ENCODE assay signal across 1 cellular context in the genomic region with DNA sequence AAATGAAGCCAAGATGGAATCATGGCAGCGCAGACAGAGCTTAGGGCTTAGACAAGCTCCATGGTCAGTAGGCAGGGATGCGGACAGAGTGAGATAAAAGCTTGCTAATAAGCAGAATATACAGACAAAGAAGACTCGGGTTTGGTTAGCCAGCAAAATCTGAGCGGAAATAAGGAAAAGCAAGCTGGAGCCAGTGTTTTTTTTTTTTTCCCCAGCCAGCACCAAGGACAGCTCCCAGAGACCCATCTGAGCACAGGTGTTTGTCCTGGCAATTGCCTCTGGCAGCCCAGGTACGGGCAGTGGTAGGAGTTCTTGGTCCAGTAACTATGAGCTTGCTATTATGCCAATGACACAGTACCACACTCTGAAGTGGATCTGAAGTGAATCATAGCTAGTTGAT.
TF ChIP-seq lines count a peak whose summit lies in the region.

No MANE protein-coding gene starts in this region.

TF ChIP-seq in HepG2, 621 proteins besides CTCF, POLR2A, EP300 and RAD21 (continued from another document):
- TF ChIP-seq, protein P1, sequence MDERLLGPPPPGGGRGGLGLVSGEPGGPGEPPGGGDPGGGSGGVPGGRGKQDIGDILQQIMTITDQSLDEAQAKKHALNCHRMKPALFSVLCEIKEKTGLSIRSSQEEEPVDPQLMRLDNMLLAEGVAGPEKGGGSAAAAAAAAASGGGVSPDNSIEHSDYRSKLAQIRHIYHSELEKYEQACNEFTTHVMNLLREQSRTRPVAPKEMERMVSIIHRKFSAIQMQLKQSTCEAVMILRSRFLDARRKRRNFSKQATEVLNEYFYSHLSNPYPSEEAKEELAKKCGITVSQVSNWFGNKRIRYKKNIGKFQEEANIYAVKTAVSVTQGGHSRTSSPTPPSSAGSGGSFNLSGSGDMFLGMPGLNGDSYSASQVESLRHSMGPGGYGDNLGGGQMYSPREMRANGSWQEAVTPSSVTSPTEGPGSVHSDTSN (CRISPR knock-in tag; IDR thresholded peaks at IDR 0.05), result no peak
- TF ChIP-seq, protein P2, sequence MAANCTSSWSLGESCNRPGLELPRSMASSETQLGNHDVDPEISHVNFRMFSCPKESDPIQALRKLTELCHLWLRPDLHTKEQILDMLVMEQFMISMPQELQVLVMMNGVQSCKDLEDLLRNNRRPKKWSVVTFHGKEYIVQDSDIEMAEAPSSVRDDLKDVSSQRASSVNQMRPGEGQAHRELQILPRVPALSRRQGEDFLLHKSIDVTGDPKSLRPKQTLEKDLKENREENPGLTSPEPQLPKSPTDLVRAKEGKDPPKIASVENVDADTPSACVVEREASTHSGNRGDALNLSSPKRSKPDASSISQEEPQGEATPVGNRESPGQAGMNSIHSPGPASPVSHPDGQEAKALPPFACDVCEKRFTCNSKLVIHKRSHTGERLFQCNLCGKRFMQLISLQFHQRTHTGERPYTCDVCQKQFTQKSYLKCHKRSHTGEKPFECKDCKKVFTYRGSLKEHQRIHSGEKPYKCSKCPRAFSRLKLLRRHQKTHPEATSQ (CRISPR knock-in tag; IDR thresholded peaks at IDR 0.05; ENCODE audit: borderline replicate concordance), result no peak
- TF ChIP-seq ZNF333 (CRISPR knock-in tag; IDR thresholded peaks at IDR 0.05; ENCODE audit: borderline replicate concordance) (no peak), ZNF878 (CRISPR knock-in tag; IDR thresholded peaks at IDR 0.05) (no peak), WIZ (CRISPR knock-in tag; IDR thresholded peaks at IDR 0.05) (0 out of 2 replicates have a peak, but pooled peaks have one; percentile 62), BRCA1 (CRISPR knock-in tag; IDR thresholded peaks at IDR 0.05) (no peak), ZNF251 (CRISPR knock-in tag; IDR thresholded peaks at IDR 0.05) (no peak), RBAK (CRISPR knock-in tag; IDR thresholded peaks at IDR 0.05) (no peak), SIX4 (CRISPR knock-in tag; IDR thresholded peaks at IDR 0.05) (no peak), EEA1 (CRISPR knock-in tag; IDR thresholded peaks at IDR 0.05; ENCODE audit: borderline replicate concordance) (no peak), ZNF441 (CRISPR knock-in tag; IDR thresholded peaks at IDR 0.05; ENCODE audit: borderline replicate concordance) (0 out of 2 replicates have a peak, but pooled peaks have one; percentile 27), PPARG (CRISPR knock-in tag; conservative IDR thresholded peaks at IDR 0.05) (no peak), ESRRA (CRISPR knock-in tag; IDR thresholded peaks at IDR 0.05; ENCODE audit: low read depth) (no peak), MEIS2 (CRISPR knock-in tag; IDR thresholded peaks at IDR 0.05) (no peak), EHMT2 (IDR thresholded peaks at IDR 0.05; ENCODE audit: borderline replicate concordance, low read depth, low read length) (peak; percentile 81), NKX3-1 (CRISPR knock-in tag; IDR thresholded peaks at IDR 0.05) (0 out of 2 replicates have a peak, but pooled peaks have one; percentile 27), ZSCAN20 (CRISPR knock-in tag; IDR thresholded peaks at IDR 0.05; ENCODE audit: borderline replicate concordance) (no peak), TMF1 (CRISPR knock-in tag; IDR thresholded peaks at IDR 0.05; ENCODE audit: low read depth) (no peak), ZNF703 (CRISPR knock-in tag; IDR thresholded peaks at IDR 0.05; ENCODE audit: borderline replicate concordance) (no peak), THYN1 (CRISPR knock-in tag; IDR thresholded peaks at IDR 0.05; ENCODE audit: borderline replicate concordance, low read depth) (no peak), ZNF605 (CRISPR knock-in tag; IDR thresholded peaks at IDR 0.05) (no peak), HNF4A (CRISPR knock-in tag; IDR thresholded peaks at IDR 0.05) (no peak), ZC3H4 (CRISPR knock-in tag; IDR thresholded peaks at IDR 0.05; ENCODE audit: borderline replicate concordance) (no peak), ZNF33B (CRISPR knock-in tag; IDR thresholded peaks at IDR 0.05) (no peak)
- TF ChIP-seq, protein P3, sequence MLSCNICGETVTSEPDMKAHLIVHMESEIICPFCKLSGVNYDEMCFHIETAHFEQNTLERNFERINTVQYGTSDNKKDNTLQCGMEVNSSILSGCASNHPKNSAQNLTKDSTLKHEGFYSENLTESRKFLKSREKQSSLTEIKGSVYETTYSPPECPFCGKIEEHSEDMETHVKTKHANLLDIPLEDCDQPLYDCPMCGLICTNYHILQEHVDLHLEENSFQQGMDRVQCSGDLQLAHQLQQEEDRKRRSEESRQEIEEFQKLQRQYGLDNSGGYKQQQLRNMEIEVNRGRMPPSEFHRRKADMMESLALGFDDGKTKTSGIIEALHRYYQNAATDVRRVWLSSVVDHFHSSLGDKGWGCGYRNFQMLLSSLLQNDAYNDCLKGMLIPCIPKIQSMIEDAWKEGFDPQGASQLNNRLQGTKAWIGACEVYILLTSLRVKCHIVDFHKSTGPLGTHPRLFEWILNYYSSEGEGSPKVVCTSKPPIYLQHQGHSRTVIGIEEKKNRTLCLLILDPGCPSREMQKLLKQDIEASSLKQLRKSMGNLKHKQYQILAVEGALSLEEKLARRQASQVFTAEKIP (CRISPR knock-in tag; IDR thresholded peaks at IDR 0.05; ENCODE audit: borderline replicate concordance), result no peak
- TF ChIP-seq, protein P4, sequence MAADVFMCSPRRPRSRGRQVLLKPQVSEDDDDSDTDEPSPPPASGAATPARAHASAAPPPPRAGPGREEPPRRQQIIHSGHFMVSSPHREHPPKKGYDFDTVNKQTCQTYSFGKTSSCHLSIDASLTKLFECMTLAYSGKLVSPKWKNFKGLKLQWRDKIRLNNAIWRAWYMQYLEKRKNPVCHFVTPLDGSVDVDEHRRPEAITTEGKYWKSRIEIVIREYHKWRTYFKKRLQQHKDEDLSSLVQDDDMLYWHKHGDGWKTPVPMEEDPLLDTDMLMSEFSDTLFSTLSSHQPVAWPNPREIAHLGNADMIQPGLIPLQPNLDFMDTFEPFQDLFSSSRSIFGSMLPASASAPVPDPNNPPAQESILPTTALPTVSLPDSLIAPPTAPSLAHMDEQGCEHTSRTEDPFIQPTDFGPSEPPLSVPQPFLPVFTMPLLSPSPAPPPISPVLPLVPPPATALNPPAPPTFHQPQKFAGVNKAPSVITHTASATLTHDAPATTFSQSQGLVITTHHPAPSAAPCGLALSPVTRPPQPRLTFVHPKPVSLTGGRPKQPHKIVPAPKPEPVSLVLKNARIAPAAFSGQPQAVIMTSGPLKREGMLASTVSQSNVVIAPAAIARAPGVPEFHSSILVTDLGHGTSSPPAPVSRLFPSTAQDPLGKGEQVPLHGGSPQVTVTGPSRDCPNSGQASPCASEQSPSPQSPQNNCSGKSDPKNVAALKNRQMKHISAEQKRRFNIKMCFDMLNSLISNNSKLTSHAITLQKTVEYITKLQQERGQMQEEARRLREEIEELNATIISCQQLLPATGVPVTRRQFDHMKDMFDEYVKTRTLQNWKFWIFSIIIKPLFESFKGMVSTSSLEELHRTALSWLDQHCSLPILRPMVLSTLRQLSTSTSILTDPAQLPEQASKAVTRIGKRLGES (CRISPR knock-in tag; IDR thresholded peaks at IDR 0.05; ENCODE audit: borderline replicate concordance), result no peak
- TF ChIP-seq, protein P5, sequence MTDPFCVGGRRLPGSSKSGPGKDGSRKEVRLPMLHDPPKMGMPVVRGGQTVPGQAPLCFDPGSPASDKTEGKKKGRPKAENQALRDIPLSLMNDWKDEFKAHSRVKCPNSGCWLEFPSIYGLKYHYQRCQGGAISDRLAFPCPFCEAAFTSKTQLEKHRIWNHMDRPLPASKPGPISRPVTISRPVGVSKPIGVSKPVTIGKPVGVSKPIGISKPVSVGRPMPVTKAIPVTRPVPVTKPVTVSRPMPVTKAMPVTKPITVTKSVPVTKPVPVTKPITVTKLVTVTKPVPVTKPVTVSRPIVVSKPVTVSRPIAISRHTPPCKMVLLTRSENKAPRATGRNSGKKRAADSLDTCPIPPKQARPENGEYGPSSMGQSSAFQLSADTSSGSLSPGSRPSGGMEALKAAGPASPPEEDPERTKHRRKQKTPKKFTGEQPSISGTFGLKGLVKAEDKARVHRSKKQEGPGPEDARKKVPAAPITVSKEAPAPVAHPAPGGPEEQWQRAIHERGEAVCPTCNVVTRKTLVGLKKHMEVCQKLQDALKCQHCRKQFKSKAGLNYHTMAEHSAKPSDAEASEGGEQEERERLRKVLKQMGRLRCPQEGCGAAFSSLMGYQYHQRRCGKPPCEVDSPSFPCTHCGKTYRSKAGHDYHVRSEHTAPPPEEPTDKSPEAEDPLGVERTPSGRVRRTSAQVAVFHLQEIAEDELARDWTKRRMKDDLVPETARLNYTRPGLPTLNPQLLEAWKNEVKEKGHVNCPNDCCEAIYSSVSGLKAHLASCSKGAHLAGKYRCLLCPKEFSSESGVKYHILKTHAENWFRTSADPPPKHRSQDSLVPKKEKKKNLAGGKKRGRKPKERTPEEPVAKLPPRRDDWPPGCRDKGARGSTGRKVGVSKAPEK (CRISPR knock-in tag; IDR thresholded peaks at IDR 0.05; ENCODE audit: borderline replicate concordance), result no peak
- TF ChIP-seq, protein P6, sequence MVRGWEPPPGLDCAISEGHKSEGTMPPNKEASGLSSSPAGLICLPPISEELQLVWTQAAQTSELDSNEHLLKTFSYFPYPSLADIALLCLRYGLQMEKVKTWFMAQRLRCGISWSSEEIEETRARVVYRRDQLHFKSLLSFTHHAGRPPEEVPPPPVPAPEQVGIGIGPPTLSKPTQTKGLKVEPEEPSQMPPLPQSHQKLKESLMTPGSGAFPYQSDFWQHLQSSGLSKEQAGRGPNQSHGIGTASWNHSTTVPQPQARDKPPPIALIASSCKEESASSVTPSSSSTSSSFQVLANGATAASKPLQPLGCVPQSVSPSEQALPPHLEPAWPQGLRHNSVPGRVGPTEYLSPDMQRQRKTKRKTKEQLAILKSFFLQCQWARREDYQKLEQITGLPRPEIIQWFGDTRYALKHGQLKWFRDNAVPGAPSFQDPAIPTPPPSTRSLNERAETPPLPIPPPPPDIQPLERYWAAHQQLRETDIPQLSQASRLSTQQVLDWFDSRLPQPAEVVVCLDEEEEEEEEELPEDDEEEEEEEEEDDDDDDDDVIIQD (CRISPR knock-in tag; IDR thresholded peaks at IDR 0.05; ENCODE audit: low read depth), result no peak
- TF ChIP-seq, protein P7, sequence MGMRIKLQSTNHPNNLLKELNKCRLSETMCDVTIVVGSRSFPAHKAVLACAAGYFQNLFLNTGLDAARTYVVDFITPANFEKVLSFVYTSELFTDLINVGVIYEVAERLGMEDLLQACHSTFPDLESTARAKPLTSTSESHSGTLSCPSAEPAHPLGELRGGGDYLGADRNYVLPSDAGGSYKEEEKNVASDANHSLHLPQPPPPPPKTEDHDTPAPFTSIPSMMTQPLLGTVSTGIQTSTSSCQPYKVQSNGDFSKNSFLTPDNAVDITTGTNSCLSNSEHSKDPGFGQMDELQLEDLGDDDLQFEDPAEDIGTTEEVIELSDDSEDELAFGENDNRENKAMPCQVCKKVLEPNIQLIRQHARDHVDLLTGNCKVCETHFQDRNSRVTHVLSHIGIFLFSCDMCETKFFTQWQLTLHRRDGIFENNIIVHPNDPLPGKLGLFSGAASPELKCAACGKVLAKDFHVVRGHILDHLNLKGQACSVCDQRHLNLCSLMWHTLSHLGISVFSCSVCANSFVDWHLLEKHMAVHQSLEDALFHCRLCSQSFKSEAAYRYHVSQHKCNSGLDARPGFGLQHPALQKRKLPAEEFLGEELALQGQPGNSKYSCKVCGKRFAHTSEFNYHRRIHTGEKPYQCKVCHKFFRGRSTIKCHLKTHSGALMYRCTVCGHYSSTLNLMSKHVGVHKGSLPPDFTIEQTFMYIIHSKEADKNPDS (CRISPR knock-in tag; IDR thresholded peaks at IDR 0.05), result no peak
- TF ChIP-seq, protein P8, sequence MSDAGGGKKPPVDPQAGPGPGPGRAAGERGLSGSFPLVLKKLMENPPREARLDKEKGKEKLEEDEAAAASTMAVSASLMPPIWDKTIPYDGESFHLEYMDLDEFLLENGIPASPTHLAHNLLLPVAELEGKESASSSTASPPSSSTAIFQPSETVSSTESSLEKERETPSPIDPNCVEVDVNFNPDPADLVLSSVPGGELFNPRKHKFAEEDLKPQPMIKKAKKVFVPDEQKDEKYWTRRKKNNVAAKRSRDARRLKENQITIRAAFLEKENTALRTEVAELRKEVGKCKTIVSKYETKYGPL (CRISPR knock-in tag; IDR thresholded peaks at IDR 0.05), result peak; percentile 46; the same call in 1 of the 2 replicates
TF ChIP-seq in HepG2: peak in this region for 8.
